In genomic region chr6:138690975-138691594, GRCh38 we compare ENCODE assay signal across 8 cellular contexts.
DNase-seq lines count a peak whose midpoint lies in the region; ATAC-seq, FAIRE-seq and TF ChIP-seq lines count a peak whose summit lies in the region.

No MANE protein-coding gene starts in this region.

- no peak for FAIRE-seq in bronchial epithelial cell (lab: Jason Lieb, UNC)

- H3K4me3 ChIP-seq in heart right ventricle: peak overlapping the region in 6 of 10 donors; percentile 66 to 85 (median 73)
- no peak overlapping the region for H3K4me3 ChIP-seq in right cardiac atrium (ENCODE audit: low read length)
- H3K4me3 ChIP-seq in bronchial epithelial cell (ENCODE audit: low read depth, low read length): peak overlapping the region; percentile 92
- H3K4me3 ChIP-seq in right lobe of liver: peak overlapping the region; percentile 70 to 93 (median 76)
- H3K4me3 ChIP-seq in vagina: peak overlapping the region; percentile 69 to 77
- no peak overlapping the region for H3K4me3 ChIP-seq in SJCRH30

- H3K27ac ChIP-seq in heart right ventricle (peak overlapping the region in 3 of 10 donors; percentile 71 to 82 (median 75)), right cardiac atrium (ENCODE audit: low read length) (no peak overlapping the region), right lobe of liver (peak overlapping the region in 2 of 3 donors; percentile 86 to 90), vagina (peak overlapping the region; percentile 79), SJCRH30 (no peak overlapping the region)

- DNase-seq in heart right ventricle (no peak), right cardiac atrium (no peak), bronchial epithelial cell (ENCODE audit: low read depth) (no peak), right lobe of liver (no peak), vagina (ENCODE audit: extremely low spot score in 2 of 2) (no peak), SJCRH30 (no peak), NCI-H1930 (lab: John Stamatoyannopoulos, UW) (no peak)

- TF ChIP-seq CTCF in heart right ventricle (IDR thresholded peaks at IDR 0.05): no peak
- no peak for TF ChIP-seq CTCF in bronchial epithelial cell (IDR thresholded peaks at IDR 0.05; ENCODE audit: insufficient read depth, low read length, severe bottlenecking)
- no peak for TF ChIP-seq CTCF in right lobe of liver (IDR thresholded peaks at IDR 0.05)
- TF ChIP-seq CTCF in vagina (IDR thresholded peaks at IDR 0.05): no peak

- WGBS in heart right ventricle, 2 donors: 74 to 83% methylated on average over 11 of the region's 11 CpGs
- WGBS in right cardiac atrium: 80% methylated on average over 11 of the region's 11 CpGs
- WGBS in right lobe of liver (ENCODE audit: insufficient coverage, low coverage, low lambda C conversion rate, missing lambda C conversion rate): 51% methylated on average over 11 of the region's 11 CpGs

- TF ChIP-seq POLR2A in right lobe of liver (IDR thresholded peaks at IDR 0.05) (no peak), vagina (IDR thresholded peaks at IDR 0.05) (no peak)

- peaks cover 0 to 14% (median 9%) of the 10 kb centered on the region in 9 donors for H3K4me1 ChIP-seq in heart right ventricle
- peaks cover 3% of the 10 kb centered on the region for H3K4me1 ChIP-seq in right cardiac atrium (ENCODE audit: control insufficient read depth, insufficient read depth, low read length)
- H3K4me1 ChIP-seq in right lobe of liver: peaks cover 0 to 15% (median 5%) of the 10 kb centered on the region in 4 donors
- peaks cover 12% of the 10 kb centered on the region for H3K4me1 ChIP-seq in vagina
- 0 out of 2 replicates have a peak, but pooled peaks cover 4% of the 10 kb centered on the region for H3K4me1 ChIP-seq in SJCRH30

- H3K27me3 ChIP-seq in heart right ventricle (peaks cover 0 to 7% (median 0%) of the 10 kb centered on the region in 7 donors), right cardiac atrium (ENCODE audit: control insufficient read depth, insufficient read depth) (no peaks in the 10 kb centered on the region), bronchial epithelial cell (ENCODE audit: control insufficient read depth, insufficient read depth, low read length) (no peaks in the 10 kb centered on the region), right lobe of liver (no peaks in the 10 kb centered on the region), vagina (no peaks in the 10 kb centered on the region), SJCRH30 (no peaks in the 10 kb centered on the region; the same call in 1 of the 2 replicates)

- no peaks in the 10 kb centered on the region for H3K9me3 ChIP-seq in heart right ventricle
- no peaks in the 10 kb centered on the region for H3K9me3 ChIP-seq in right cardiac atrium (ENCODE audit: control insufficient read depth, low read length)
- no peaks in the 10 kb centered on the region for H3K9me3 ChIP-seq in right lobe of liver
- H3K9me3 ChIP-seq in vagina: no peaks in the 10 kb centered on the region
- H3K9me3 ChIP-seq in SJCRH30 (replicated peaks): no peaks in the 10 kb centered on the region

- H3K36me3 ChIP-seq in heart right ventricle (no peaks in the 10 kb centered on the region), bronchial epithelial cell (ENCODE audit: control insufficient read depth, insufficient read depth, low read length) (no peaks in the 10 kb centered on the region), right lobe of liver (no peaks in the 10 kb centered on the region), vagina (no peaks in the 10 kb centered on the region), SJCRH30 (no peaks in the 10 kb centered on the region)

- intact Hi-C loops in heart right ventricle (cut with DNase I): loop anchor here in 7 of 10 donors (5.0 to 10.0 kb wide), 4 partner anchors 74 to 104 kb away; no protein-coding TSS in a partner anchor
- intact Hi-C loops in right cardiac atrium (cut with DNase I): loop anchor here (5.0 kb wide), 1 partner anchor 76 kb away; no protein-coding TSS in a partner anchor
- intact Hi-C loops in right lobe of liver (cut with DNase I): no loop called here
- intact Hi-C loops in vagina (cut with DNase I): no loop called here

- ATAC-seq in heart right ventricle: no peak
- no peak for ATAC-seq in right cardiac atrium
- no peak for ATAC-seq in right lobe of liver
- no peak for ATAC-seq in GM21515 (IDR thresholded peaks at IDR 0.05; ENCODE audit: unreplicated experiment)

Comparison
In these comparisons a context has a peak if more than half of its experiments do, and no peak if none do; other contexts are left out.
1. H3K4me3 ChIP-seq: peak in heart right ventricle (6 of 10), bronchial epithelial cell (single experiment), right lobe of liver (3 of 3) and vagina (2 of 2); none in right cardiac atrium (single experiment) and SJCRH30 (single experiment).
2. H3K27ac ChIP-seq: peak in right lobe of liver (2 of 3) and vagina (single experiment); none in right cardiac atrium (single experiment) and SJCRH30 (single experiment).
3. intact Hi-C loops: an anchor here in heart right ventricle (5.0 to 10.0 kb wide) and right cardiac atrium (5.0 kb wide); none called in right lobe of liver and vagina.